ENCODE assay signal across 7 cellular contexts in genomic region chr9:121861501-121862180, GRCh38.
DNase-seq lines count a peak whose midpoint lies in the region; ATAC-seq and TF ChIP-seq lines count a peak whose summit lies in the region.

No MANE protein-coding gene starts in this region.

- H3K36me3 ChIP-seq in HAP-1 (replicated peaks), result no peaks in the 10 kb centered on the region
- H3K36me3 ChIP-seq in spleen, result no peaks in the 10 kb centered on the region

- DNase-seq in HAP-1 (ENCODE audit: low spot score in 2 of 2) (peak; percentile 16 to 67), SK-MEL-5 (ENCODE audit: low read depth, low spot score) (peak; percentile 71), Right ventricle myocardium inferior (ENCODE audit: missing footprints) (no peak), spleen (no peak)
- DNase-seq in activated CD4-positive, alpha-beta T cell treated with anti-CD3 and anti-CD28 coated beads for 48 hours, result no peak
- no peak for DNase-seq in stimulated activated CD4-positive, alpha-beta T cell treated with anti-CD3 and anti-CD28 coated beads, Interleukin-4, amount 100 ng/mL, for 1 hour

- H3K4me1 ChIP-seq in HAP-1, result no peaks in the 10 kb centered on the region
- peaks cover 0 to 11% (median 0%) of the 10 kb centered on the region in 6 donors for H3K4me1 ChIP-seq in spleen

- ATAC-seq in Right ventricle myocardium inferior (peak; percentile 73), GM21367 (IDR thresholded peaks at IDR 0.05; ENCODE audit: unreplicated experiment) (no peak)

- no peak overlapping the region for H3K27ac ChIP-seq in spleen

- intact Hi-C loops in Right ventricle myocardium inferior (cut with DNase I) (loop anchor here (5.0 kb wide), 3 partner anchors 119 to 224 kb away; no protein-coding TSS in a partner anchor), spleen (cut with DNase I; ENCODE audit: low total_unique reads) (no loop called here)

- TF ChIP-seq POLR2A in spleen (IDR thresholded peaks at IDR 0.05), result no peak

- H3K4me3 ChIP-seq in HAP-1 (no peak overlapping the region), spleen (no peak overlapping the region)

- no peaks in the 10 kb centered on the region for H3K9me3 ChIP-seq in HAP-1
- H3K9me3 ChIP-seq in spleen, result no peaks in the 10 kb centered on the region

- TF ChIP-seq CTCF in spleen (IDR thresholded peaks at IDR 0.05 in 8 of 11, conservative IDR thresholded peaks at IDR 0.05 in 3 of 11), result peak in 8 of 11 experiments; percentile 32 to 58 (median 48)

- 62 to 68% (median 66%) methylated on average over 3 to 4 of the region's 4 CpGs for WGBS in spleen, 5 donors

- in situ Hi-C loops in HAP-1 (cut with MboI; ENCODE audit: low sequenced_read_pairs), result no loop called here
- in situ Hi-C loops in SK-MEL-5 (cut with HindIII; ENCODE audit: low pct_unique_long_range_greater_than_20kb, low sequenced_read_pairs), result no loop called here

- H3K27me3 ChIP-seq in HAP-1 (ENCODE audit: low read depth) (no peaks in the 10 kb centered on the region), spleen (replicated peaks in 1 of 7) (no peaks in the 10 kb centered on the region)

Comparison
In these comparisons a context has a peak if more than half of its experiments do, and no peak if none do; other contexts are left out.
1. DNase-seq: peak in HAP-1 (2 of 2) and SK-MEL-5 (single experiment); none in Right ventricle myocardium inferior (single experiment), spleen (single experiment), activated CD4-positive, alpha-beta T cell treated with anti-CD3 and anti-CD28 coated beads for 48 hours (single experiment) and stimulated activated CD4-positive, alpha-beta T cell treated with anti-CD3 and anti-CD28 coated beads, Interleukin-4, amount 100 ng/mL, for 1 hour (single experiment).